In genomic region chr18:21313576-21313975, GRCh38 we compare ENCODE assay signal across 21 cellular contexts.
DNase-seq lines count a peak whose midpoint lies in the region; ATAC-seq and TF ChIP-seq lines count a peak whose summit lies in the region.
"Had no signal": no experiment of that assay in that cellular context is flagged by ENCODE, and none has a peak within 500 bp of the region (broad histone marks: within the 10 kb centered on the region; RNA-seq: fewer than 3 reads in every experiment).

No MANE protein-coding gene starts in this region.

- no peak overlapping the region for H4K5ac ChIP-seq in mesendoderm (ENCODE audit: low read length)

- peak overlapping the region; percentile 77 for H2BK12ac ChIP-seq in trophoblast cell (ENCODE audit: low read length)

- no peak overlapping the region for H3K18ac ChIP-seq in trophoblast cell (ENCODE audit: low read length)
- no peak overlapping the region for H3K18ac ChIP-seq in mesendoderm (ENCODE audit: low read length)

- peaks cover 17% of the 10 kb centered on the region for H3K79me1 ChIP-seq in trophoblast cell (ENCODE audit: low read length)
- no peaks in the 10 kb centered on the region for H3K79me1 ChIP-seq in mesendoderm (ENCODE audit: low read length)

- H2BK120ac ChIP-seq in trophoblast cell (ENCODE audit: insufficient read depth, low read length, poor library complexity) (no peak overlapping the region), mesendoderm (ENCODE audit: low read depth, low read length) (no peak overlapping the region)

- H3K9ac ChIP-seq in trophoblast cell (ENCODE audit: low read length) = no peak overlapping the region
- H3K9ac ChIP-seq in mesendoderm (ENCODE audit: low read length) = no peak overlapping the region
- H3K9ac ChIP-seq: GM23248 had no signal

- no peak overlapping the region for H4K12ac ChIP-seq in trophoblast cell (ENCODE audit: low read depth, low read length)

- H2AK5ac ChIP-seq in trophoblast cell (ENCODE audit: low read length) (no peak overlapping the region), mesendoderm (ENCODE audit: low read length) (no peak overlapping the region)

- H3K79me2 ChIP-seq in trophoblast cell (ENCODE audit: control insufficient read depth, insufficient read depth, low read length, poor library complexity) (peaks cover 2% of the 10 kb centered on the region), mesendoderm (ENCODE audit: control insufficient read depth, insufficient read depth, low read length) (no peaks in the 10 kb centered on the region)

- H3K4me2 ChIP-seq in trophoblast cell (ENCODE audit: low read length) (no peak overlapping the region), mesendoderm (ENCODE audit: low read length) (no peak overlapping the region)

- DNase-seq in BJ (ENCODE audit: low read depth) (peak; percentile 25), fibroblast of gingiva (ENCODE audit: low read depth) (peak; percentile 80), trophoblast cell (no peak), left cardiac atrium (no peak), CD14-positive monocyte (ENCODE audit: low spot score) (no peak), mesendoderm (no peak)
- DNase-seq: BE2C; CD4-positive, alpha-beta T cell; COR-L47; GM23248; HCEC 1CT; NCI-H1694; NCI-H2081; NCI-H2171; NCI-H345; NCI-H524 treated with DMSO at 0.1 percent for 48 hours; NCI-H82; Peyer's patch; SJCRH30 had no signal

- H3K23ac ChIP-seq in trophoblast cell (ENCODE audit: low read length) (no peak overlapping the region), mesendoderm (ENCODE audit: low read length) (no peak overlapping the region)

- CTCF ChIA-PET in BJ (lab: Yijun Ruan, JAX) (no interaction called here), HEK293 (lab: Yijun Ruan, JAX) (interaction anchor here (0.6 kb wide), 1 partner anchor 15 kb away, joined by 3 read pairs; no protein-coding TSS in a partner anchor)

- no peaks in the 10 kb centered on the region for H3K4me1 Mint-ChIP-seq in CD14-positive monocyte
- H3K4me1 Mint-ChIP-seq: IgD-negative memory B cell had no signal

- H3K27ac ChIP-seq in HEK293 (ENCODE audit: extremely low read depth, low read depth, low read length) = no peak overlapping the region
- no peak overlapping the region for H3K27ac ChIP-seq in trophoblast cell (ENCODE audit: low read depth, low read length)
- no peak overlapping the region for H3K27ac ChIP-seq in mesendoderm (ENCODE audit: low read depth, low read length)
- H3K27ac ChIP-seq: GM23248, Peyer's patch, SJCRH30 had no signal

- no peak overlapping the region for H3K56ac ChIP-seq in mesendoderm (ENCODE audit: low read length)

- H3K4ac ChIP-seq in trophoblast cell (ENCODE audit: low read depth, low read length) = no peak overlapping the region
- H3K4ac ChIP-seq in mesendoderm (ENCODE audit: low read depth, low read length) = no peak overlapping the region

- no peak overlapping the region for H2BK5ac ChIP-seq in trophoblast cell (ENCODE audit: low read depth, low read length, poor library complexity)
- H2BK5ac ChIP-seq in mesendoderm (ENCODE audit: low read length) = no peak overlapping the region

- POLR2A ChIA-PET in BJ (lab: Charles Lee) = no interaction called here
- POLR2A ChIA-PET in HEK293 (lab: Yijun Ruan, JAX) = interaction anchor here (0.6 kb wide), 1 partner anchor 9 kb away, joined by 3 read pairs; no protein-coding TSS in a partner anchor

- H3K9me3 Mint-ChIP-seq in CD14-positive monocyte = peaks cover 0 to 7% (median 4%) of the 10 kb centered on the region in 7 donors
- H3K9me3 Mint-ChIP-seq: CD4-positive, alpha-beta T cell had no signal

- no peak overlapping the region for H4K91ac ChIP-seq in trophoblast cell (ENCODE audit: low read depth, low read length)

- no peak overlapping the region for H3K14ac ChIP-seq in trophoblast cell (ENCODE audit: low read length)

- peaks cover 2 to 4% (median 3%) of the 10 kb centered on the region in 3 donors for H3K27me3 Mint-ChIP-seq in CD14-positive monocyte (ENCODE audit: low read depth in 3 of 3)

- H3K4me1 ChIP-seq in HEK293 (ENCODE audit: control insufficient read depth, insufficient read depth, low read length) (peaks cover 10% of the 10 kb centered on the region), trophoblast cell (ENCODE audit: control insufficient read depth in 1 of 2, insufficient read depth in 2 of 2, low read length in 2 of 2) (peaks cover 11 to 15% of the 10 kb centered on the region in 2 experiments), mesendoderm (ENCODE audit: control insufficient read depth, low read depth, low read length) (no peaks in the 10 kb centered on the region)
- H3K4me1 ChIP-seq: BE2C, Peyer's patch, SJCRH30 had no signal

- no peak for ATAC-seq in left cardiac atrium

- TF ChIP-seq CTCF in BJ (IDR thresholded peaks at IDR 0.05; ENCODE audit: insufficient read depth, low read depth, low read length) (no peak), HEK293 (tag by site-specific recombination; IDR thresholded peaks at IDR 0.05) (no peak), CD14-positive monocyte (IDR thresholded peaks at IDR 0.05) (no peak)

- no peaks in the 10 kb centered on the region for H3K36me3 ChIP-seq in BJ (ENCODE audit: control insufficient read depth, insufficient read depth, low read length)
- no peaks in the 10 kb centered on the region for H3K36me3 ChIP-seq in HEK293 (ENCODE audit: control insufficient read depth in 2 of 2, insufficient read depth in 1 of 2, low read length in 2 of 2)
- H3K36me3 ChIP-seq in trophoblast cell (ENCODE audit: control insufficient read depth in 1 of 2, insufficient read depth in 2 of 2, low read length in 2 of 2) = peaks cover 0 to 2% of the 10 kb centered on the region in 2 experiments
- no peaks in the 10 kb centered on the region for H3K36me3 ChIP-seq in mesendoderm (ENCODE audit: control insufficient read depth, insufficient read depth, low read length)
- H3K36me3 ChIP-seq: BE2C, Peyer's patch, SJCRH30 had no signal

- no peak overlapping the region for H3K4me3 Mint-ChIP-seq in CD14-positive monocyte
- H3K4me3 Mint-ChIP-seq: CD4-positive, alpha-beta T cell; IgD-negative memory B cell had no signal

- H3K27me3 ChIP-seq in BJ (ENCODE audit: control insufficient read depth, insufficient read depth, low read length) = no peaks in the 10 kb centered on the region
- no peaks in the 10 kb centered on the region for H3K27me3 ChIP-seq in trophoblast cell (ENCODE audit: insufficient read depth, low read length)
- H3K27me3 ChIP-seq in mesendoderm (ENCODE audit: insufficient read depth, low read length, poor library complexity) = no peaks in the 10 kb centered on the region
- H3K27me3 ChIP-seq: BE2C, Peyer's patch, SJCRH30 had no signal

- H3K27ac Mint-ChIP-seq in CD14-positive monocyte = no peak overlapping the region
- H3K27ac Mint-ChIP-seq: CD4-positive, alpha-beta T cell; IgD-negative memory B cell had no signal

- H3K9me3 ChIP-seq in HEK293 (ENCODE audit: control insufficient read depth, insufficient read depth, low read depth, low read length) = no peaks in the 10 kb centered on the region
- no peaks in the 10 kb centered on the region for H3K9me3 ChIP-seq in trophoblast cell (ENCODE audit: insufficient read depth, low read depth, low read length)
- H3K9me3 ChIP-seq: BE2C, Peyer's patch, SJCRH30 had no signal

- no peak overlapping the region for H2BK15ac ChIP-seq in mesendoderm (replicated peaks; ENCODE audit: low read depth)

- intact Hi-C loops in left cardiac atrium (cut with DNase I) (no loop called here), CD14-positive monocyte (cut with micrococcal nuclease) (no loop called here)

- no peak overlapping the region for H3K4me3 ChIP-seq in BJ (ENCODE audit: low read depth, low read length)
- H3K4me3 ChIP-seq in HEK293 (ENCODE audit: low read depth, low read length) = no peak overlapping the region
- H3K4me3 ChIP-seq in trophoblast cell (ENCODE audit: low read depth, low read length) = no peak overlapping the region
- H3K4me3 ChIP-seq in mesendoderm (ENCODE audit: low read length) = no peak overlapping the region
- H3K4me3 ChIP-seq: GM23248, Peyer's patch, SJCRH30 had no signal

- H3K36me3 Mint-ChIP-seq in CD14-positive monocyte = no peaks in the 10 kb centered on the region
- H3K36me3 Mint-ChIP-seq: IgD-negative memory B cell had no signal

- no peak overlapping the region for H4K8ac ChIP-seq in trophoblast cell (ENCODE audit: low read depth, low read length)
- H4K8ac ChIP-seq in mesendoderm (ENCODE audit: low read depth, low read length) = no peak overlapping the region

- no peak overlapping the region for H2AFZ ChIP-seq in trophoblast cell (ENCODE audit: insufficient read depth, low read length, poor library complexity)
- H2AFZ ChIP-seq: GM23248 had no signal

- WGBS in trophoblast cell (ENCODE audit: extremely low coverage, insufficient coverage, insufficient read length) = no CpG with 5 or more reads among the region's 1 CpG
- WGBS in mesendoderm (ENCODE audit: extremely low coverage, insufficient coverage, low lambda C conversion rate) = no CpG with 5 or more reads among the region's 1 CpG

TF ChIP-seq in HEK293, 187 proteins besides CTCF, POLR2A, EP300 and RAD21:
- TF ChIP-seq PRDM6 (tag by site-specific recombination; IDR thresholded peaks at IDR 0.05) (peak; percentile 56; the same call in 1 of the 2 replicates), ZNF335 (tag by site-specific recombination; conservative IDR thresholded peaks at IDR 0.05) (no peak)

Comparison
In these comparisons a context has a peak if more than half of its experiments do, and no peak if none do; other contexts are left out.
1. DNase-seq: peak in BJ (single experiment) and fibroblast of gingiva (single experiment); none in trophoblast cell (0 of 2), left cardiac atrium (single experiment), CD14-positive monocyte (single experiment) and mesendoderm (single experiment).